ENCODE assay signal across 9 cellular contexts in the genomic region with DNA sequence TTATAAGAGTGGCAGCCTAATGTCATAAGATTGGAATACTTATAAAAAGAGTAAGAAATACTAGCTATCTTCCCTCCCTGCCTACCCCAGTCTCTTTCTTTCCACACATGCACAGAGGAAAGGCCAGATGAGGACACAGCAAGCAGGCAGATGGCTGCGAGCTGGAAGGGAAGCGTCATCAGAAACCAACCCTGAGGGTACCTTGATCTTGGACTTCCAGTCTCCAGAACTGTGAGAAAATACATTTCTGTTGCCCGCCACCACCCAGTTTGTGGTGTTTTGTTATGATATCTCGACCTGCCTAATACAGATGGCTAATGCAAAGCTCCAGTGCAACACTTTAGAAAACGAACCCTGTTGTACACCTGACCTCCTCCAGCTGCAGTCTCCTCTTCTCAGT. TPM values are rescaled to one million over a fixed set of nuclear protein-coding genes. Genes with fewer than 3 reads are reported as not detected.
"Had no signal": no experiment of that assay in that cellular context is flagged by ENCODE, and none has a peak within 500 bp of the region (broad histone marks: within the 10 kb centered on the region; RNA-seq: fewer than 3 reads in every experiment).

No MANE protein-coding gene starts in this region.

- H3K4me2 ChIP-seq: KMS-11 had no signal

- DNase-seq: IMR-90, KG1 had no signal

- ATAC-seq: HepG2, K562 had no signal

- H3K27ac ChIP-seq: HL-60, KMS-11 had no signal

- H3K4me3 ChIP-seq: K562 had no signal

- H3K9ac ChIP-seq: KMS-11 had no signal

RNA-seq across cellular contexts. Expression of a gene that starts 2.3 kb away (rescaled TPM):
- total RNA-seq: HepG2, HT-29, HT1080, IMR-90 had no signal
- polyA plus RNA-seq: HepG2, IgD-negative memory B cell, IMR-90 had no signal

RNA-seq across cellular contexts. Expression of a gene that starts 10.4 kb away (rescaled TPM):
- total RNA-seq: HepG2, HT-29, HT1080, IMR-90, K562 had no signal
- polyA plus RNA-seq: HepG2, IgD-negative memory B cell, IMR-90 had no signal

RNA-seq across cellular contexts. Expression of a gene that starts 49.6 kb away (rescaled TPM):
- total RNA-seq: HepG2, HT-29, HT1080, IMR-90, K562 had no signal
- polyA plus RNA-seq: HepG2, IgD-negative memory B cell, IMR-90, K562 had no signal
